Comparison of ENCODE assay signal across 20 cellular contexts in genomic region chr3:60228823-60229222, GRCh38.
DNase-seq lines count a peak whose midpoint lies in the region; ATAC-seq and TF ChIP-seq lines count a peak whose summit lies in the region.
"Had no signal": no experiment of that assay in that cellular context is flagged by ENCODE, and none has a peak within 500 bp of the region (broad histone marks: within the 10 kb centered on the region; RNA-seq: fewer than 3 reads in every experiment).

No MANE protein-coding gene starts in this region.

- no peak for DNase-seq in activated T-cell treated with anti-CD3 and anti-CD28 coated beads, Interleukin-2, amount 50 U/mL, for 72 hours
- DNase-seq in activated T-cell treated with anti-CD3 and anti-CD28 coated beads for 4 hours (no peak), CD14-positive monocyte (ENCODE audit: low spot score) (no peak), NCI-H446 (lab: John Stamatoyannopoulos, UW) (no peak)
- DNase-seq in effector memory CD8-positive, alpha-beta T cell: no peak
- DNase-seq: MM.1S, NCI-H1694, NCI-H2029 treated with DMSO at 0.1 percent for 48 hours, NCI-H226, NCI-H524 treated with DMSO at 0.1 percent for 48 hours, NCI-H774, PC-9, SJCRH30 had no signal

- H3K27me3 Mint-ChIP-seq in activated T-cell treated with anti-CD3 and anti-CD28 coated beads, Interleukin-2, amount 50 U/mL, for 72 hours (ENCODE audit: low read depth): no peaks in the 10 kb centered on the region
- peaks cover 9 to 23% of the 10 kb centered on the region in 2 donors for H3K27me3 Mint-ChIP-seq in effector memory CD8-positive, alpha-beta T cell
- H3K27me3 Mint-ChIP-seq in stimulated activated memory B cell treated with anti-CD40 and anti-IgM and Interleukin-4, amounts not matched to agents 10 μg/mL and 1 μg/mL and 100 μg/mL, for 72 hours: peaks cover 7% of the 10 kb centered on the region
- peaks cover 0 to 1% (median 0%) of the 10 kb centered on the region in 3 donors for H3K27me3 Mint-ChIP-seq in CD14-positive monocyte (ENCODE audit: low read depth in 3 of 3)
- H3K27me3 Mint-ChIP-seq: CD4-positive, CD25-positive, alpha-beta regulatory T cell had no signal

- ATAC-seq in activated T-cell treated with anti-CD3 and anti-CD28 coated beads, Interleukin-2, amount 50 U/mL, for 72 hours (replicated peaks in 1 of 2): peak in 1 of 2 donors; percentile 44
- ATAC-seq in effector memory CD8-positive, alpha-beta T cell (replicated peaks): peak; percentile 59
- ATAC-seq in stimulated activated memory B cell treated with anti-CD40 and anti-IgM and Interleukin-4, amounts not matched to agents 10 μg/mL and 1 μg/mL and 100 μg/mL, for 72 hours: peak; percentile 49
- no peak for ATAC-seq in HG03135 (IDR thresholded peaks at IDR 0.05; ENCODE audit: unreplicated experiment)
- ATAC-seq: HCT116, Right ventricle myocardium inferior, SK-N-SH treated with all-trans-retinoic acid at 6 μM for 48 hours had no signal

- H3K27ac Mint-ChIP-seq in activated T-cell treated with anti-CD3 and anti-CD28 coated beads, Interleukin-2, amount 50 U/mL, for 72 hours: peak overlapping the region; percentile 38
- H3K27ac Mint-ChIP-seq in effector memory CD8-positive, alpha-beta T cell: no peak overlapping the region
- peak overlapping the region; percentile 69 for H3K27ac Mint-ChIP-seq in stimulated activated memory B cell treated with anti-CD40 and anti-IgM and Interleukin-4, amounts not matched to agents 10 μg/mL and 1 μg/mL and 100 μg/mL, for 72 hours
- no peak overlapping the region for H3K27ac Mint-ChIP-seq in CD14-positive monocyte
- H3K27ac Mint-ChIP-seq: CD4-positive, CD25-positive, alpha-beta regulatory T cell; IgD-negative memory B cell had no signal

- TF ChIP-seq CTCF in CD14-positive monocyte (IDR thresholded peaks at IDR 0.05): no peak

- intact Hi-C loops in CD14-positive monocyte (cut with micrococcal nuclease): no loop called here

- peak overlapping the region in 1 of 2 donors; percentile 7 for H3K4me3 Mint-ChIP-seq in activated T-cell treated with anti-CD3 and anti-CD28 coated beads, Interleukin-2, amount 50 U/mL, for 72 hours
- no peak overlapping the region for H3K4me3 Mint-ChIP-seq in effector memory CD8-positive, alpha-beta T cell
- no peak overlapping the region for H3K4me3 Mint-ChIP-seq in stimulated activated memory B cell treated with anti-CD40 and anti-IgM and Interleukin-4, amounts not matched to agents 10 μg/mL and 1 μg/mL and 100 μg/mL, for 72 hours
- no peak overlapping the region for H3K4me3 Mint-ChIP-seq in CD14-positive monocyte
- H3K4me3 Mint-ChIP-seq: CD4-positive, CD25-positive, alpha-beta regulatory T cell; IgD-negative memory B cell had no signal

- peaks cover 5 to 7% of the 10 kb centered on the region in 2 donors for H3K36me3 Mint-ChIP-seq in activated T-cell treated with anti-CD3 and anti-CD28 coated beads, Interleukin-2, amount 50 U/mL, for 72 hours (ENCODE audit: insufficient read depth in 2 of 2)
- no peaks in the 10 kb centered on the region for H3K36me3 Mint-ChIP-seq in effector memory CD8-positive, alpha-beta T cell (ENCODE audit: insufficient read depth)
- H3K36me3 Mint-ChIP-seq in stimulated activated memory B cell treated with anti-CD40 and anti-IgM and Interleukin-4, amounts not matched to agents 10 μg/mL and 1 μg/mL and 100 μg/mL, for 72 hours: no peaks in the 10 kb centered on the region
- no peaks in the 10 kb centered on the region for H3K36me3 Mint-ChIP-seq in CD14-positive monocyte
- H3K36me3 Mint-ChIP-seq: IgD-negative memory B cell had no signal

- peaks cover 2 to 8% of the 10 kb centered on the region in 2 donors for H3K9me3 Mint-ChIP-seq in activated T-cell treated with anti-CD3 and anti-CD28 coated beads, Interleukin-2, amount 50 U/mL, for 72 hours
- H3K9me3 Mint-ChIP-seq in effector memory CD8-positive, alpha-beta T cell: no peaks in the 10 kb centered on the region
- H3K9me3 Mint-ChIP-seq in stimulated activated memory B cell treated with anti-CD40 and anti-IgM and Interleukin-4, amounts not matched to agents 10 μg/mL and 1 μg/mL and 100 μg/mL, for 72 hours: peaks cover 3% of the 10 kb centered on the region
- peaks cover 4 to 15% (median 8%) of the 10 kb centered on the region in 7 donors for H3K9me3 Mint-ChIP-seq in CD14-positive monocyte

- H3K4me1 Mint-ChIP-seq in activated T-cell treated with anti-CD3 and anti-CD28 coated beads, Interleukin-2, amount 50 U/mL, for 72 hours (ENCODE audit: low read depth): peaks cover 17% of the 10 kb centered on the region
- H3K4me1 Mint-ChIP-seq in effector memory CD8-positive, alpha-beta T cell (ENCODE audit: low read depth in 2 of 2): no peaks in the 10 kb centered on the region
- H3K4me1 Mint-ChIP-seq in stimulated activated memory B cell treated with anti-CD40 and anti-IgM and Interleukin-4, amounts not matched to agents 10 μg/mL and 1 μg/mL and 100 μg/mL, for 72 hours: peaks cover 35% of the 10 kb centered on the region
- H3K4me1 Mint-ChIP-seq in CD14-positive monocyte: no peaks in the 10 kb centered on the region

Comparison
In these comparisons a context has a peak if more than half of its experiments do, and no peak if none do; other contexts are left out.
1. H3K27ac Mint-ChIP-seq: peak in activated T-cell treated with anti-CD3 and anti-CD28 coated beads, Interleukin-2, amount 50 U/mL, for 72 hours (single experiment) and stimulated activated memory B cell treated with anti-CD40 and anti-IgM and Interleukin-4, amounts not matched to agents 10 μg/mL and 1 μg/mL and 100 μg/mL, for 72 hours (single experiment); none in effector memory CD8-positive, alpha-beta T cell (0 of 2) and CD14-positive monocyte (0 of 7).